10 cellular contexts compared by ENCODE assay signal in genomic region chr19:3670258-3670795, GRCh38. TPM values are rescaled to one million over a fixed set of nuclear protein-coding genes. Genes with fewer than 3 reads are reported as not detected.
DNase-seq lines count a peak whose midpoint lies in the region; ATAC-seq, FAIRE-seq and TF ChIP-seq lines count a peak whose summit lies in the region.
"Had no signal": no experiment of that assay in that cellular context is flagged by ENCODE, and none has a peak within 500 bp of the region (broad histone marks: within the 10 kb centered on the region; RNA-seq: fewer than 3 reads in every experiment).

No MANE protein-coding gene starts in this region.

- intact Hi-C loops in K562 (cut with micrococcal nuclease) (no loop called here), gastrocnemius medialis (cut with DNase I; ENCODE audit: low total_unique reads) (loop anchor here (1.0 kb wide), 1 partner anchor 30 kb away; the partner anchor contains the start of gene PIP5K1C)

- no peaks in the 10 kb centered on the region for H3K9me1 ChIP-seq in K562 (ENCODE audit: control insufficient read depth, insufficient read depth, low read length)

- H3K9me2 ChIP-seq in hepatocyte (replicated peaks; ENCODE audit: insufficient read depth), result no peaks in the 10 kb centered on the region

- POLR2A ChIA-PET in K562 (lab: Yijun Ruan, JAX), result interaction anchor here (0.5 to 4.1 kb wide), 11 partner anchors 9 to 1135 kb away, joined by 3 to 16 read pairs (median 4); partner anchors contain the start of gene MRPL54

- H3K4me2 ChIP-seq in K562 (ENCODE audit: insufficient read depth, low read length), result peak overlapping the region; percentile 82
- H3K4me2 ChIP-seq in hepatocyte, result peak overlapping the region; percentile 56

- DNase-seq in EL (peak; percentile 95), K562 (ENCODE audit: extremely low read depth in 1 of 4, low spot score in 3 of 4) (peak; percentile 83 to 89 (median 88)), hepatocyte (ENCODE audit: low spot score) (peak; percentile 49), gastrocnemius medialis (peak; percentile 55 to 73), NCI-H446 (lab: John Stamatoyannopoulos, UW) (no peak), NCI-H774 (lab: John Stamatoyannopoulos, UW) (no peak), midbrain (lab: John Stamatoyannopoulos, UW) (no peak)
- DNase-seq: Karpas-422 had no signal

- peak overlapping the region; percentile 85 to 90 for H3K9ac ChIP-seq in K562 (ENCODE audit: insufficient read depth in 1 of 2, low read depth in 2 of 2, low read length in 2 of 2)

- peaks cover 11% of the 10 kb centered on the region; the same call in 1 of the 2 replicates for H4K20me1 ChIP-seq in K562 (replicated peaks; ENCODE audit: control insufficient read depth, insufficient read depth, low read length)
- peaks cover 19% of the 10 kb centered on the region for H4K20me1 ChIP-seq in hepatocyte (ENCODE audit: insufficient read depth, poor library complexity, severe bottlenecking)

- H3K27me3 ChIP-seq in K562 (ENCODE audit: control insufficient read depth in 2 of 2, insufficient read depth in 2 of 2, low read length in 2 of 2) (no peaks in the 10 kb centered on the region), hepatocyte (no peaks in the 10 kb centered on the region), gastrocnemius medialis (no peaks in the 10 kb centered on the region)

- H3K36me3 ChIP-seq in K562 (ENCODE audit: control insufficient read depth, insufficient read depth, low read length) (peaks cover 19% of the 10 kb centered on the region; the same call in 2 of the 3 replicates), hepatocyte (replicated peaks; ENCODE audit: insufficient read depth, low read depth) (no peaks in the 10 kb centered on the region), gastrocnemius medialis (no peaks in the 10 kb centered on the region)

- in situ Hi-C loops in K562 (cut with MboI), result no loop called here
- in situ Hi-C loops in gastrocnemius medialis (cut with MboI; ENCODE audit: low sequenced_read_pairs in 4 of 4), result no loop called here

- no peak for TF ChIP-seq RAD21 in K562 (CRISPR knock-in tag; conservative IDR thresholded peaks at IDR 0.05 in 1 of 2, IDR thresholded peaks at IDR 0.05 in 1 of 2)

- TF ChIP-seq EP300 in K562 (IDR thresholded peaks at IDR 0.05; ENCODE audit: low read length), result peak; percentile 48

- H3K9me3 ChIP-seq in K562 (replicated peaks; ENCODE audit: control insufficient read depth, insufficient read depth, low read depth, low read length) (no peaks in the 10 kb centered on the region), hepatocyte (ENCODE audit: low read depth) (no peaks in the 10 kb centered on the region), gastrocnemius medialis (no peaks in the 10 kb centered on the region)

- WGBS in K562 (ENCODE audit: insufficient coverage, low coverage, missing lambda C conversion rate), result 10% methylated on average over 17 of the region's 17 CpGs
- WGBS in hepatocyte (ENCODE audit: low lambda C conversion rate, missing lambda C conversion rate), result 71% methylated on average over 13 of the region's 17 CpGs

- TSS peak; percentile 96 for BruUV-seq in K562 (replicated peaks; lab: Mats Ljungman, UMichigan)

- peak; percentile 99 for FAIRE-seq in K562 (lab: Jason Lieb, UNC)
- FAIRE-seq: islet of Langerhans had no signal

- TF ChIP-seq POLR2A in K562 (conservative IDR thresholded peaks at IDR 0.05) (peak; percentile 79), gastrocnemius medialis (IDR thresholded peaks at IDR 0.05) (peak; percentile 59 to 80)

- H2AFZ ChIP-seq in K562 (ENCODE audit: low read depth, low read length) (peak overlapping the region; percentile 56; the same call in 1 of the 2 replicates), hepatocyte (no peak overlapping the region)

- peaks cover 52% of the 10 kb centered on the region for H3K79me2 ChIP-seq in K562 (ENCODE audit: control insufficient read depth, insufficient read depth, low read length)
- peaks cover 37% of the 10 kb centered on the region for H3K79me2 ChIP-seq in hepatocyte

- H3K4me3 ChIP-seq in K562, result peak overlapping the region; percentile 13
- no peak overlapping the region for H3K4me3 ChIP-seq in hepatocyte
- H3K4me3 ChIP-seq in gastrocnemius medialis, result peak overlapping the region; percentile 26 to 59 (median 38)

- ATAC-seq in K562, result peak; percentile 84
- peak; percentile 72 to 76 for ATAC-seq in gastrocnemius medialis
- ATAC-seq in GM18517 (IDR thresholded peaks at IDR 0.05; ENCODE audit: unreplicated experiment), result no peak

- H3K4me1 ChIP-seq in K562 (replicated peaks in 1 of 2; ENCODE audit: control insufficient read depth in 2 of 2, insufficient read depth in 2 of 2, low read length in 2 of 2), result peaks cover 34 to 84% of the 10 kb centered on the region in 2 experiments
- peaks cover 35% of the 10 kb centered on the region for H3K4me1 ChIP-seq in hepatocyte (ENCODE audit: insufficient read depth)
- peaks cover 33 to 34% of the 10 kb centered on the region in 2 donors for H3K4me1 ChIP-seq in gastrocnemius medialis

- CTCF ChIA-PET in K562 (lab: Yijun Ruan, JAX; ENCODE audit: low intra/inter-chr PET ratio), result interaction anchor here (0.6 to 1.6 kb wide), 5 partner anchors 20 to 180 kb away, joined by 3 to 4 read pairs (median 3); no protein-coding TSS in a partner anchor

- TF ChIP-seq CTCF in K562 (IDR thresholded peaks at IDR 0.05 in 2 of 3, conservative IDR thresholded peaks at IDR 0.05 in 1 of 3; ENCODE audit: insufficient read depth in 2 of 3, low read depth in 1 of 3, low read length in 3 of 3) (no peak; a peak in 1 of 6 replicates), hepatocyte (IDR thresholded peaks at IDR 0.05; ENCODE audit: poor library complexity) (no peak), gastrocnemius medialis (IDR thresholded peaks at IDR 0.05 in 4 of 5, conservative IDR thresholded peaks at IDR 0.05 in 1 of 5) (no peak)

- H3K27ac ChIP-seq in K562 (ENCODE audit: extremely low read depth, low read depth, low read length) (peak overlapping the region; percentile 96), hepatocyte (peak overlapping the region; percentile 84), gastrocnemius medialis (peak overlapping the region; percentile 86 to 95 (median 88))

RNA-seq across cellular contexts. Expression of gene PIP5K1C, which starts 29.9 kb away (rescaled TPM):
- 21.1 and 62.3 TPM in 2 replicates for total RNA-seq in K562 (2011; cell fraction: chromatin; rRNA removed; ENCODE audit: low replicate concordance)
- total RNA-seq in K562 (2011; cell fraction: nucleolus; rRNA removed), result 28.3 and 30.5 TPM in 2 replicates
- 15.8 and 17.5 TPM in 2 replicates for total RNA-seq in K562 (2011; cell fraction: nucleoplasm; rRNA removed)
- 6.0 and 10.7 TPM in 2 replicates for total RNA-seq in K562 (2014; rRNA removed)
- total RNA-seq in K562 (2014; rRNA removed; fragmentation: Illumina TruSeq; extraction: Trizol), result 1.4 and 1.9 TPM in 2 replicates
- 4.1 and 5.3 TPM in 2 replicates for total RNA-seq in K562 (2015; rRNA removed; fragmentation: Illumina TruSeq; extraction: Trizol)
- 21.4 and 22.1 TPM in 2 replicates for total RNA-seq in K562 (2021)
- 2.9 and 5.8 TPM in 2 replicates for polyA plus RNA-seq in K562 (2011; rRNA removed)
- 2.9 and 6.4 TPM in 2 replicates for polyA plus RNA-seq in K562 (2011; cell fraction: cytosol; rRNA removed)
- 9.4 and 20.2 TPM in 2 replicates for polyA plus RNA-seq in K562 (2011; cell fraction: nucleus; rRNA removed)
- 16.8 and 22.4 TPM in 2 replicates for polyA plus RNA-seq in K562 (2012)
- 8.0 and 11.3 TPM in 2 replicates for polyA plus RNA-seq in K562 (2014; fragmentation: Illumina TruSeq; extraction: Trizol)
- under 1 TPM; 0.38 to 0.61 TPM for polyA plus RNA-seq in K562 (2014; fragmentation: Nextera tagmentation; extraction: Ambion mirVana)
- polyA plus RNA-seq in K562 (2014; rRNA removed), result 7.6 and 8.3 TPM in 2 replicates
- polyA minus RNA-seq in K562 (2011; rRNA and poly(A)+ RNA removed), result 5.1 and 9.5 TPM in 2 replicates
- 15.8 and 26.9 TPM in 2 replicates for polyA minus RNA-seq in K562 (2011; cell fraction: cytosol; rRNA and poly(A)+ RNA removed)
- polyA minus RNA-seq in K562 (2011; cell fraction: nucleus; rRNA and poly(A)+ RNA removed), result 13.1 and 15.9 TPM in 2 replicates
- total RNA-seq in hepatocyte, result 13.7 and 20.7 TPM in 2 replicates
- polyA plus RNA-seq in hepatocyte, result 33.5 and 37.1 TPM in 2 replicates
- 10 to 100 TPM in 3 of 4 donors, 1 to 10 TPM in 1; 8.2 to 18.0 (median 17.3) TPM for total RNA-seq in gastrocnemius medialis

RNA-seq across cellular contexts. Expression of gene TJP3, which starts 37.9 kb away (rescaled TPM):
- 1.8 and 7.1 TPM in 2 replicates for total RNA-seq in K562 (2011; cell fraction: chromatin; rRNA removed; ENCODE audit: low replicate concordance)
- total RNA-seq in K562 (2011; cell fraction: nucleolus; rRNA removed), result 2.9 and 3.5 TPM in 2 replicates
- 1.8 and 2.6 TPM in 2 replicates for total RNA-seq in K562 (2011; cell fraction: nucleoplasm; rRNA removed)
- 0.82 and 1.3 TPM in 2 replicates for total RNA-seq in K562 (2014; rRNA removed)
- 0.11 and 0.38 TPM in 2 replicates for total RNA-seq in K562 (2014; rRNA removed; fragmentation: Illumina TruSeq; extraction: Trizol)
- total RNA-seq in K562 (2015; rRNA removed; fragmentation: Illumina TruSeq; extraction: Trizol), result 0.34 and 0.58 TPM in 2 replicates
- total RNA-seq in K562 (2021), result 0.92 and 2.4 TPM in 2 replicates
- polyA plus RNA-seq in K562 (2011; rRNA removed), result 1.8 and 2.2 TPM in 2 replicates
- 1.9 and 5.2 TPM in 2 replicates for polyA plus RNA-seq in K562 (2011; cell fraction: cytosol; rRNA removed)
- polyA plus RNA-seq in K562 (2011; cell fraction: nucleus; rRNA removed), result 4.3 and 9.8 TPM in 2 replicates
- polyA plus RNA-seq in K562 (2012), result 3.2 and 4.0 TPM in 2 replicates
- 0.54 and 1.1 TPM in 2 replicates for polyA plus RNA-seq in K562 (2014; fragmentation: Illumina TruSeq; extraction: Trizol)
- polyA plus RNA-seq in K562 (2014; fragmentation: Nextera tagmentation; extraction: Ambion mirVana), result under 1 TPM in 1 of 2 experiments, not detected in 1; 0.11 TPM
- 0.56 and 0.73 TPM in 2 replicates for polyA plus RNA-seq in K562 (2014; rRNA removed)
- 1.5 and 1.9 TPM in 2 replicates for polyA minus RNA-seq in K562 (2011; rRNA and poly(A)+ RNA removed)
- polyA minus RNA-seq in K562 (2011; cell fraction: cytosol; rRNA and poly(A)+ RNA removed), result 0.86 and 2.2 TPM in 2 replicates
- 2.3 and 3.4 TPM in 2 replicates for polyA minus RNA-seq in K562 (2011; cell fraction: nucleus; rRNA and poly(A)+ RNA removed)
- 23.7 and 24.4 TPM in 2 replicates for total RNA-seq in hepatocyte
- 49.2 and 56.9 TPM in 2 replicates for polyA plus RNA-seq in hepatocyte
- total RNA-seq in gastrocnemius medialis, result 1 to 10 TPM in 3 of 4 donors, under 1 TPM in 1; 0.67 to 3.7 (median 1.7) TPM

RNA-seq across cellular contexts. Expression of gene CACTIN, which starts 43.7 kb away (rescaled TPM):
- 35.4 and 89.8 TPM in 2 replicates for total RNA-seq in K562 (2011; cell fraction: chromatin; rRNA removed; ENCODE audit: low replicate concordance)
- 60.3 and 65.9 TPM in 2 replicates for total RNA-seq in K562 (2011; cell fraction: nucleolus; rRNA removed)
- total RNA-seq in K562 (2011; cell fraction: nucleoplasm; rRNA removed), result 35.3 and 37.6 TPM in 2 replicates
- total RNA-seq in K562 (2014; rRNA removed) (46.5 and 57.8 TPM in 2 replicates), K562 (2014; rRNA removed; fragmentation: Illumina TruSeq; extraction: Trizol) (7.6 and 7.9 TPM in 2 replicates), K562 (2015; rRNA removed; fragmentation: Illumina TruSeq; extraction: Trizol) (25.6 and 27.3 TPM in 2 replicates), K562 (2021) (42.1 and 49.2 TPM in 2 replicates), hepatocyte (15.5 and 18.3 TPM in 2 replicates), gastrocnemius medialis (10 to 100 TPM; 19.5 to 28.4 (median 27.4) TPM)
- polyA plus RNA-seq in K562 (2011; rRNA removed) (15.0 and 19.4 TPM in 2 replicates), K562 (2014; fragmentation: Illumina TruSeq; extraction: Trizol) (9.6 and 20.4 TPM in 2 replicates), K562 (2014; fragmentation: Nextera tagmentation; extraction: Ambion mirVana) (under 1 TPM; 0.15 to 0.52 TPM), K562 (2014; rRNA removed) (35.0 and 36.4 TPM in 2 replicates), hepatocyte (15.7 and 18.3 TPM in 2 replicates)
- polyA plus RNA-seq in K562 (2011; cell fraction: cytosol; rRNA removed), result 21.9 and 50.9 TPM in 2 replicates
- polyA plus RNA-seq in K562 (2011; cell fraction: nucleus; rRNA removed), result 54.2 and 84.9 TPM in 2 replicates
- 22.8 and 28.5 TPM in 2 replicates for polyA plus RNA-seq in K562 (2012)
- 4.5 and 9.4 TPM in 2 replicates for polyA minus RNA-seq in K562 (2011; rRNA and poly(A)+ RNA removed)
- polyA minus RNA-seq in K562 (2011; cell fraction: cytosol; rRNA and poly(A)+ RNA removed), result 13.0 and 16.6 TPM in 2 replicates
- polyA minus RNA-seq in K562 (2011; cell fraction: nucleus; rRNA and poly(A)+ RNA removed), result 9.6 and 12.0 TPM in 2 replicates

Comparison
In these comparisons a context has a peak if more than half of its experiments do, and no peak if none do; other contexts are left out.
1. DNase-seq: peak in EL (single experiment), K562 (4 of 4), hepatocyte (single experiment) and gastrocnemius medialis (2 of 2); none in NCI-H446 (0 of 2), NCI-H774 (single experiment) and midbrain (single experiment).
2. Peak in every context shown above with its lines, with median percentiles within 50 percentile points of each other: H3K27ac ChIP-seq.